In genomic region chr15:54506977-54507524, GRCh38 we compare ENCODE assay signal across 15 cellular contexts.
A peak's percentile ranks its signal among the peaks of the same experiment; 100 is the strongest.
DNase-seq lines count a peak whose midpoint lies in the region; ATAC-seq and TF ChIP-seq lines count a peak whose summit lies in the region.
"Had no signal": no experiment of that assay in that cellular context is flagged by ENCODE, and none has a peak within 500 bp of the region (broad histone marks: within the 10 kb centered on the region; RNA-seq: fewer than 3 reads in every experiment).

No MANE protein-coding gene starts in this region.

- H3K4me2 ChIP-seq in PC-9 = no peak overlapping the region

- H3K4me1 ChIP-seq in endodermal cell (ENCODE audit: control insufficient read depth, insufficient read depth, low read length) = no peaks in the 10 kb centered on the region
- H3K4me1 ChIP-seq in lung (ENCODE audit: control insufficient read depth in 2 of 2, insufficient read depth in 2 of 2, low read length in 2 of 2) = no peaks in the 10 kb centered on the region
- no peaks in the 10 kb centered on the region for H3K4me1 ChIP-seq in PC-9 (replicated peaks; ENCODE audit: insufficient read depth)

- H3K27me3 ChIP-seq in endodermal cell (ENCODE audit: control insufficient read depth, insufficient read depth, low read length, poor library complexity, severe bottlenecking) = no peaks in the 10 kb centered on the region
- H3K27me3 ChIP-seq in lung (ENCODE audit: control insufficient read depth, insufficient read depth) = no peaks in the 10 kb centered on the region
- no peaks in the 10 kb centered on the region for H3K27me3 ChIP-seq in PC-9 (ENCODE audit: insufficient read depth, low read depth)

- H3K9me3 ChIP-seq in endodermal cell (ENCODE audit: control insufficient read depth, low read length) = no peaks in the 10 kb centered on the region
- H3K9me3 ChIP-seq in lung (ENCODE audit: control insufficient read depth in 2 of 2, insufficient read depth in 1 of 2, low read length in 1 of 2) = no peaks in the 10 kb centered on the region
- H3K9me3 ChIP-seq in PC-9 (ENCODE audit: insufficient read depth, low read depth) = no peaks in the 10 kb centered on the region
- H3K9me3 ChIP-seq: HAP-1 had no signal

- DNase-seq in LNCaP clone FGC (ENCODE audit: low read depth) (peak; percentile 4), endodermal cell (no peak), lung (ENCODE audit: low spot score) (no peak), NCI-H2029 treated with DMSO at 0.1 percent for 48 hours (lab: John Stamatoyannopoulos, UW) (no peak), PC-9 (no peak), putamen (ENCODE audit: low spot score) (no peak)
- DNase-seq: C1 segment of cervical spinal cord; Calu3; CD4-positive, alpha-beta T cell; DMS 273 treated with DMSO at 0.1 percent for 48 hours; GOT3 had no signal

- H4K20me1 ChIP-seq in PC-9 (ENCODE audit: insufficient read depth) = no peaks in the 10 kb centered on the region

- H3K9me3 Mint-ChIP-seq in endodermal cell = no peaks in the 10 kb centered on the region
- H3K9me3 Mint-ChIP-seq: CD4-positive, alpha-beta T cell had no signal

- intact Hi-C loops in PC-9 (cut with micrococcal nuclease; ENCODE audit: unreplicated experiment) = no loop called here

- no peak overlapping the region for H3K27ac ChIP-seq in endodermal cell (ENCODE audit: low read depth, low read length)
- H3K27ac ChIP-seq in lung (ENCODE audit: low read depth in 1 of 2, low read length in 1 of 2) = no peak overlapping the region
- no peak overlapping the region for H3K27ac ChIP-seq in PC-9
- H3K27ac ChIP-seq: HL-60 had no signal

- no peaks in the 10 kb centered on the region for H3K79me2 ChIP-seq in PC-9 (ENCODE audit: low read depth)

- H3K36me3 ChIP-seq in endodermal cell (ENCODE audit: control insufficient read depth, insufficient read depth, low read length) (no peaks in the 10 kb centered on the region), lung (ENCODE audit: control insufficient read depth in 2 of 2, insufficient read depth in 2 of 2, low read length in 2 of 2) (no peaks in the 10 kb centered on the region), PC-9 (ENCODE audit: low read depth) (no peaks in the 10 kb centered on the region)
- H3K36me3 ChIP-seq: HAP-1 had no signal

- no peak overlapping the region for H3K27ac Mint-ChIP-seq in endodermal cell
- H3K27ac Mint-ChIP-seq: B cell; CD4-positive, alpha-beta T cell had no signal

- H3K36me3 Mint-ChIP-seq in endodermal cell (ENCODE audit: low read depth) = no peaks in the 10 kb centered on the region

- H3K9me2 ChIP-seq in PC-9 (ENCODE audit: insufficient read depth) = no peaks in the 10 kb centered on the region

- no peaks in the 10 kb centered on the region for H3F3A ChIP-seq in PC-9 (ENCODE audit: insufficient read depth, low read depth)

- peaks cover 3% of the 10 kb centered on the region for H3K4me1 Mint-ChIP-seq in endodermal cell
- H3K4me1 Mint-ChIP-seq: B cell had no signal

- H3K4me3 Mint-ChIP-seq in endodermal cell = no peak overlapping the region
- H3K4me3 Mint-ChIP-seq: B cell; CD4-positive, alpha-beta T cell had no signal

- POLR2A ChIA-PET in PC-9 (lab: Charles Lee; ENCODE audit: unreplicated experiment) = no interaction called here

- no peaks in the 10 kb centered on the region for H3K27me3 Mint-ChIP-seq in endodermal cell (ENCODE audit: insufficient read depth)
- H3K27me3 Mint-ChIP-seq: B cell; CD4-positive, alpha-beta T cell had no signal

- peak; percentile 41 for ATAC-seq in lung (ENCODE audit: insufficient read depth, low FRiP score)
- ATAC-seq in GM19328 (IDR thresholded peaks at IDR 0.05; ENCODE audit: unreplicated experiment) = no peak

- TF ChIP-seq CTCF in LNCaP clone FGC (IDR thresholded peaks at IDR 0.05; ENCODE audit: control insufficient read depth, extremely low read depth, insufficient read depth) (no peak), endodermal cell (conservative IDR thresholded peaks at IDR 0.05) (no peak), lung (IDR thresholded peaks at IDR 0.05; ENCODE audit: control extremely low read depth, extremely low read depth) (no peak), PC-9 (conservative IDR thresholded peaks at IDR 0.05) (no peak)

- no TSS peak for BruUV-seq in PC-9 (replicated peaks; lab: Mats Ljungman, UMichigan)

- CTCF ChIA-PET in PC-9 (lab: Charles Lee) = no interaction called here

- H3K4me3 ChIP-seq in LNCaP clone FGC (ENCODE audit: low read depth, low read length) (no peak overlapping the region), endodermal cell (ENCODE audit: low read length) (no peak overlapping the region), lung (no peak overlapping the region), PC-9 (no peak overlapping the region)
- H3K4me3 ChIP-seq: HAP-1 had no signal

- peak overlapping the region; percentile 3 for H3K9ac ChIP-seq in endodermal cell (ENCODE audit: extremely low read depth, low read length, poor library complexity, severe bottlenecking)

- no peak overlapping the region for H2AFZ ChIP-seq in PC-9
